In the genomic region with DNA sequence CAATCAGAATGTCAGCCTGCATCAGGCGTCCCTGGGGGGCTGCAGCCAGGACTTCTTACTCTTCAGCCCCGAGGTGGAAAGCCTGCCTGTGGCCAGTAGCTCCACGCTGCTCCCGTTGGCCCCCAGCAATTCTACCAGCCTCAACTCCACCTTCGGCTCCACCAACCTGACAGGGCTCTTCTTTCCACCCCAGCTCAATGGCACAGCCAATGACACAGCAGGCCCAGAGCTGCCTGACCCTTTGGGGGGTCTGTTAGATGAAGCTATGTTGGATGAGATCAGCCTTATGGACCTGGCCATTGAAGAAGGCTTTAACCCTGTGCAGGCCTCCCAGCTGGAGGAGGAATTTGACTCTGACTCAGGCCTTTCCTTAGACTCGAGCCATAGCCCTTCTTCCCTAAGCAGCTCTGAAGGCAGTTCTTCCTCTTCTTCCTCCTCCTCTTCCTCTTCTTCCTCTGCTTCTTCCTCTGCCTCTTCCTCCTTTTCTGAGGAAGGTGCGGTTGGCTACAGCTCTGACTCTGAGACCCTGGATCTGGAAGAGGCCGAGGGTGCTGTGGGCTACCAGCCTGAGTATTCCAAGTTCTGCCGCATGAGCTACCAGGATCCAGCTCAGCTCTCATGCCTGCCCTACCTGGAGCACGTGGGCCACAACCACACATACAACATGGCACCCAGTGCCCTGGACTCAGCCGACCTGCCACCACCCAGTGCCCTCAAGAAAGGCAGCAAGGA, we compare ENCODE assay signal across 18 cellular contexts. TPM values are rescaled to one million over a fixed set of nuclear protein-coding genes. Genes with fewer than 3 reads are reported as not detected.
DNase-seq lines count a peak whose midpoint lies in the region; ATAC-seq and TF ChIP-seq lines count a peak whose summit lies in the region.
"Had no signal": no experiment of that assay in that cellular context is flagged by ENCODE, and none has a peak within 500 bp of the region (broad histone marks: within the 10 kb centered on the region; RNA-seq: fewer than 3 reads in every experiment).

No MANE protein-coding gene starts in this region.

- H3K27ac Mint-ChIP-seq in MCF 10A (ENCODE audit: low read depth, unreplicated experiment) (peak overlapping the region; percentile 16), WTC11 (peak overlapping the region; percentile 78), endothelial cell (ENCODE audit: unreplicated experiment) (peak overlapping the region; percentile 43)
- peak overlapping the region; percentile 86 for H3K27ac Mint-ChIP-seq in stimulated activated effector memory CD8-positive, alpha-beta T cell treated with anti-CD3 and anti-CD28 coated beads, Interleukin-12 subunit alpha, Interleukin-12 subunit beta, amount 100 ng/mL, for 72 hours
- H3K27ac Mint-ChIP-seq: mesothelial cell of epicardium had no signal

- WGBS in mammary epithelial cell (ENCODE audit: low coverage, missing lambda C conversion rate) = 87% methylated on average over 6 of the region's 11 CpGs

- in situ Hi-C loops in mammary epithelial cell (cut with MboI; ENCODE audit: low sequenced_read_pairs in 2 of 2) = no loop called here

- H3K36me3 Mint-ChIP-seq in MCF 10A (ENCODE audit: insufficient read depth, unreplicated experiment) (peaks cover 91% of the 10 kb centered on the region), WTC11 (peaks cover 63% of the 10 kb centered on the region), endothelial cell (ENCODE audit: low read depth, unreplicated experiment) (peaks cover 71% of the 10 kb centered on the region)
- H3K36me3 Mint-ChIP-seq in stimulated activated effector memory CD8-positive, alpha-beta T cell treated with anti-CD3 and anti-CD28 coated beads, Interleukin-12 subunit alpha, Interleukin-12 subunit beta, amount 100 ng/mL, for 72 hours = peaks cover 94% of the 10 kb centered on the region

- ATAC-seq in WTC11 (no peak), GM19351 (IDR thresholded peaks at IDR 0.05; ENCODE audit: unreplicated experiment) (no peak), GM21737 (IDR thresholded peaks at IDR 0.05; ENCODE audit: unreplicated experiment) (no peak), HG02798 (IDR thresholded peaks at IDR 0.05; ENCODE audit: poor library complexity, unreplicated experiment) (no peak)
- ATAC-seq in stimulated activated effector memory CD8-positive, alpha-beta T cell treated with anti-CD3 and anti-CD28 coated beads, Interleukin-12 subunit alpha, Interleukin-12 subunit beta, amount 100 ng/mL, for 72 hours = no peak

- H2AFZ ChIP-seq in mammary epithelial cell (ENCODE audit: low read depth, low read length) = no peak overlapping the region

- H3K4me1 ChIP-seq in mammary epithelial cell (ENCODE audit: insufficient read depth, low read length) = peaks cover 19% of the 10 kb centered on the region

- CTCF ChIA-PET in MCF 10A (lab: Yijun Ruan, JAX) = interaction anchor here (0.7 to 1.6 kb wide), 5 partner anchors 11 to 49 kb away, joined by 3 to 5 read pairs (median 5); a partner anchor contains a TSS
- CTCF ChIA-PET in mammary epithelial cell (lab: Charles Lee; ENCODE audit: low non-redundant PET) = no interaction called here
- CTCF ChIA-PET in WTC11 (lab: Charles Lee) = interaction anchor here (0.9 to 2.7 kb wide), 5 partner anchors 10 to 33 kb away, joined by 3 to 12 read pairs (median 4); a partner anchor contains a TSS

- dilution Hi-C loops in mammary epithelial cell (cut with HindIII; ENCODE audit: low sequenced_read_pairs) = no loop called here

- no peaks in the 10 kb centered on the region for H4K20me1 ChIP-seq in mammary epithelial cell (ENCODE audit: insufficient read depth, low read length)

- H3K36me3 ChIP-seq in mammary epithelial cell (ENCODE audit: insufficient read depth, low read length) = peaks cover 49% of the 10 kb centered on the region

- no peak overlapping the region for H3K9ac ChIP-seq in mammary epithelial cell (ENCODE audit: insufficient read depth, low read length)

- TF ChIP-seq CTCF in MCF 10A (IDR thresholded peaks at IDR 0.05; ENCODE audit: unreplicated experiment) = no peak
- TF ChIP-seq CTCF in mammary epithelial cell (conservative IDR thresholded peaks at IDR 0.05 in 1 of 2, IDR thresholded peaks at IDR 0.05 in 1 of 2; ENCODE audit: extremely low read depth in 1 of 2, insufficient read depth in 1 of 2, low read depth in 1 of 2, low read length in 2 of 2) = no peak
- TF ChIP-seq CTCF in WTC11 (IDR thresholded peaks at IDR 0.05) = no peak
- no peak for TF ChIP-seq CTCF in endothelial cell (IDR thresholded peaks at IDR 0.05; ENCODE audit: unreplicated experiment)

- no peak overlapping the region for H3K4me2 ChIP-seq in mammary epithelial cell (ENCODE audit: insufficient read depth, low read depth, low read length)

- H3K4me3 Mint-ChIP-seq in MCF 10A (ENCODE audit: unreplicated experiment) (no peak overlapping the region), WTC11 (no peak overlapping the region), endothelial cell (ENCODE audit: unreplicated experiment) (peak overlapping the region; percentile 73)
- H3K4me3 Mint-ChIP-seq in stimulated activated effector memory CD8-positive, alpha-beta T cell treated with anti-CD3 and anti-CD28 coated beads, Interleukin-12 subunit alpha, Interleukin-12 subunit beta, amount 100 ng/mL, for 72 hours = no peak overlapping the region
- H3K4me3 Mint-ChIP-seq: CD8-positive, alpha-beta memory T cell; mesothelial cell of epicardium had no signal

- no peak overlapping the region for H3K27ac ChIP-seq in mammary epithelial cell (ENCODE audit: insufficient read depth, low read depth, low read length)

- POLR2A ChIA-PET in MCF 10A (lab: Yijun Ruan, JAX) = interaction anchor here (1.0 to 17.1 kb wide), 5 partner anchors 7 to 50 kb away, joined by 4 to 353 read pairs (median 5); a partner anchor contains a TSS
- POLR2A ChIA-PET in WTC11 (lab: Charles Lee) = interaction anchor here (1.0 to 5.5 kb wide), 4 partner anchors 8 to 13 kb away, joined by 3 to 32 read pairs (median 5); a partner anchor contains a TSS

- H3K27me3 Mint-ChIP-seq in MCF 10A (ENCODE audit: insufficient read depth, unreplicated experiment) (no peaks in the 10 kb centered on the region), WTC11 (ENCODE audit: low read depth) (no peaks in the 10 kb centered on the region), endothelial cell (ENCODE audit: unreplicated experiment) (peaks cover 4% of the 10 kb centered on the region)
- H3K27me3 Mint-ChIP-seq: CD8-positive, alpha-beta memory T cell had no signal

- intact Hi-C loops in MCF 10A (cut with micrococcal nuclease) = no loop called here
- intact Hi-C loops in mammary epithelial cell (cut with micrococcal nuclease) = no loop called here

- BruUV-seq in MCF 10A (replicated peaks; lab: Mats Ljungman, UMichigan) = no TSS peak
- no TSS peak for BruUV-seq in mammary epithelial cell (replicated peaks; lab: Mats Ljungman, UMichigan)

- peaks cover 78% of the 10 kb centered on the region for H3K79me2 ChIP-seq in mammary epithelial cell (ENCODE audit: insufficient read depth, low read length)

- peaks cover 36% of the 10 kb centered on the region for H3K4me1 Mint-ChIP-seq in MCF 10A (ENCODE audit: insufficient read depth, unreplicated experiment)
- H3K4me1 Mint-ChIP-seq in WTC11 = peaks cover 35% of the 10 kb centered on the region
- H3K4me1 Mint-ChIP-seq in endothelial cell (ENCODE audit: unreplicated experiment) = peaks cover 60% of the 10 kb centered on the region
- peaks cover 52% of the 10 kb centered on the region for H3K4me1 Mint-ChIP-seq in stimulated activated effector memory CD8-positive, alpha-beta T cell treated with anti-CD3 and anti-CD28 coated beads, Interleukin-12 subunit alpha, Interleukin-12 subunit beta, amount 100 ng/mL, for 72 hours

- H3K4me3 ChIP-seq in mammary epithelial cell (replicated peaks in 1 of 3; ENCODE audit: insufficient read depth in 1 of 3, low read depth in 2 of 3, low read length in 3 of 3) = no peak overlapping the region

- H3K27me3 ChIP-seq in mammary epithelial cell (ENCODE audit: insufficient read depth, low read length) = no peaks in the 10 kb centered on the region

- H3K9me3 ChIP-seq in mammary epithelial cell (replicated peaks; ENCODE audit: insufficient read depth, low read length) = no peaks in the 10 kb centered on the region

- no peaks in the 10 kb centered on the region for H3K9me3 Mint-ChIP-seq in MCF 10A (ENCODE audit: unreplicated experiment)
- H3K9me3 Mint-ChIP-seq in WTC11 = no peaks in the 10 kb centered on the region
- no peaks in the 10 kb centered on the region for H3K9me3 Mint-ChIP-seq in endothelial cell (ENCODE audit: unreplicated experiment)
- H3K9me3 Mint-ChIP-seq in stimulated activated effector memory CD8-positive, alpha-beta T cell treated with anti-CD3 and anti-CD28 coated beads, Interleukin-12 subunit alpha, Interleukin-12 subunit beta, amount 100 ng/mL, for 72 hours = no peaks in the 10 kb centered on the region
- H3K9me3 Mint-ChIP-seq: CD8-positive, alpha-beta memory T cell; mesothelial cell of epicardium had no signal

- no peak for DNase-seq in MCF 10A (ENCODE audit: unreplicated experiment)
- DNase-seq in mammary epithelial cell = no peak
- no peak for DNase-seq in WTC11 (ENCODE audit: low spot score)
- no peak for DNase-seq in endothelial cell (ENCODE audit: low spot score)
- no peak for DNase-seq in stimulated activated effector memory CD8-positive, alpha-beta T cell treated with anti-CD3 and anti-CD28 coated beads, Interleukin-12 subunit alpha, Interleukin-12 subunit beta, amount 100 ng/mL, for 72 hours (ENCODE audit: low spot score in 2 of 2)
- DNase-seq: activated CD8-positive, alpha-beta memory T cell treated with anti-CD3 and anti-CD28 coated beads for 24 hours; activated effector memory CD4-positive, alpha-beta T cell treated with Interleukin-2 at 50 U/mL for 16 hours; CD8-positive, alpha-beta memory T cell; hypothalamus; MM.1S; NCI-H187 treated with DMSO at 0.1 percent for 48 hours; NCI-H446; NK-92 treated with Interleukin-12 subunit alpha and Interleukin-12 subunit beta, amount 100 ng/mL, for 24 hours had no signal

RNA-seq across cellular contexts. Expression of a gene that starts 10.4 kb away (rescaled TPM):
- 235 and 315 TPM in 2 replicates for total RNA-seq in MCF 10A (2022)
- total RNA-seq in mammary epithelial cell = 100 to 1,000 TPM; 283 to 291 TPM
- 138 TPM for polyA plus RNA-seq in mammary epithelial cell
- 315 TPM for polyA minus RNA-seq in mammary epithelial cell
- total RNA-seq in WTC11 (2021) = 130 to 149 TPM (median 131 TPM) in 3 replicates
- total RNA-seq in endothelial cell (ENCODE audit: unreplicated experiment) = 243 TPM

RNA-seq across cellular contexts. Expression of a gene that starts 21.0 kb away (rescaled TPM):
- total RNA-seq in MCF 10A (2022) = 2.5 TPM in 1 of 2 replicates, not detected in the other
- total RNA-seq in mammary epithelial cell = 10 to 100 TPM; 11.2 to 46.2 TPM
- 15.6 TPM for polyA plus RNA-seq in mammary epithelial cell
- polyA minus RNA-seq in mammary epithelial cell = 14.1 TPM
- total RNA-seq in WTC11 (2021) = 0.37 to 0.44 TPM in 2 of 3 replicates, not detected in the other
- total RNA-seq in endothelial cell (ENCODE audit: unreplicated experiment) = not detected
- polyA plus RNA-seq: neural cell had no signal

RNA-seq across cellular contexts. Expression of a gene that starts 42.7 kb away (rescaled TPM):
- total RNA-seq in MCF 10A (2022) (77.3 and 81.2 TPM in 2 replicates), mammary epithelial cell (10 to 100 TPM; 35.0 to 69.2 TPM), WTC11 (2021) (162 to 167 TPM (median 165 TPM) in 3 replicates), endothelial cell (ENCODE audit: unreplicated experiment) (91.1 TPM)
- polyA plus RNA-seq in mammary epithelial cell = 31.1 TPM
- polyA minus RNA-seq in mammary epithelial cell = 27.7 TPM

RNA-seq across cellular contexts. Expression of a gene that starts 49.0 kb away (rescaled TPM):
- total RNA-seq in MCF 10A (2022) = 21.7 and 24.2 TPM in 2 replicates
- total RNA-seq in mammary epithelial cell = 10 to 100 TPM; 20.2 to 25.8 TPM
- 16.8 TPM for polyA plus RNA-seq in mammary epithelial cell
- 28.8 TPM for polyA minus RNA-seq in mammary epithelial cell
- 19.3 to 24.5 TPM (median 20.1 TPM) in 3 replicates for total RNA-seq in WTC11 (2021)
- 16.6 TPM for total RNA-seq in endothelial cell (ENCODE audit: unreplicated experiment)

Comparison
In these comparisons a context has a peak if more than half of its experiments do, and no peak if none do; other contexts are left out.
1. H3K27ac Mint-ChIP-seq: peak in every context shown above with its lines; median percentile 86 in stimulated activated effector memory CD8-positive, alpha-beta T cell treated with anti-CD3 and anti-CD28 coated beads, Interleukin-12 subunit alpha, Interleukin-12 subunit beta, amount 100 ng/mL, for 72 hours; 78 in WTC11; 43 in endothelial cell; 16 in MCF 10A.